In the genomic region with DNA sequence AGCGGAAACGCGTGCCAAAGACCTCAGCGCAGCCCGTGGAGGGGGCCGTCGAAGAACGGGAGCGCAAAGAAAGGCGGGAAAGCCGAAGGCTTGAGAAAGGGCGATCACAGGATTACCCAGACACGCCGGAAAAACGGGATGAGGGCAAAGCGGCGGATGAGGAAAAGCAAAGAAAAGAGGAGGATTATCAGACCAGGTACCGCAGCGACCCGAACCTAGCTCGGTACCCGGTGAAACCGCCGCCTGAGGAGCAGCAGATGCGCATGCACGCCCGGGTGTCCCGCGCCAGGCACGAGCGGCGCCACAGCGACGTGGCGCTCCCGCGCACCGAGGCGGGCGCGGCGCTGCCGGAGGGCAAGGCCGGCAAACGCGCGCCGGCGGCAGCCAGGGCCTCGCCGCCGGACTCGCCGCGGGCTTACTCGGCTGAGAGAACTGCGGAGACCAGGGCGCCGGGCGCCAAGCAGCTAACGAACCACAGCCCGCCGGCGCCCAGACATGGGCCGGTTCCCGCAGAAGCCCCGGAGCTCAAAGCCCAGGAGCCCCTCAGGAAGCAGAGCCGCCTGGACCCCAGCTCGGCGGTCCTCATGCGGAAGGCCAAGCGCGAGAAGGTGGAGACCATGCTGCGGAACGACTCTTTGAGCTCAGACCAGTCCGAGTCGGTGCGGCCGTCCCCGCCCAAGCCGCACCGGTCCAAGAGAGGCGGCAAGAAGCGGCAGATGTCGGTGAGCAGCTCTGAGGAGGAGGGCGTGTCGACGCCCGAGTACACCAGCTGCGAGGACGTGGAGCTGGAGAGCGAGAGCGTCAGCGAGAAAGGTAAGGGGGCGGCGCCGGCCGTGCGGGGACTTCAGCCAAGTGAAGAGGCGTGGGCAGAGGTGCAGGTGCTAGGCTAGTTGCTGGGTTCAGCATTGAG, we compare ENCODE assay signal across 8 cellular contexts.
DNase-seq lines count a peak whose midpoint lies in the region; ATAC-seq and TF ChIP-seq lines count a peak whose summit lies in the region.

No MANE protein-coding gene starts in this region.

- DNase-seq in activated CD4-positive, CD25-positive, alpha-beta regulatory T cell treated with anti-CD3 and anti-CD28 coated beads, Interleukin-2, amount 50 U/mL, for 72 hours: no peak
- DNase-seq in NCI-H2171 (lab: John Stamatoyannopoulos, UW) (peak; percentile 26), cerebellum (ENCODE audit: low spot score) (peak; percentile 55), lower leg skin (ENCODE audit: low spot score in 2 of 2) (no peak), tibial nerve (ENCODE audit: low spot score in 2 of 2) (no peak), superior temporal gyrus (ENCODE audit: extremely low spot score) (no peak)

- no peak overlapping the region for H3K27ac ChIP-seq in tibial nerve

- peaks cover 0 to 29% of the 10 kb centered on the region in 2 donors for H3K27me3 ChIP-seq in tibial nerve

- WGBS in lower leg skin, 2 donors: 5% methylated on average over 53 to 84 of the region's 100 CpGs
- 8 to 9% methylated on average over 49 to 63 of the region's 100 CpGs for WGBS in tibial nerve, 2 donors

- H3K4me3 ChIP-seq in lower leg skin (ENCODE audit: low read depth, poor library complexity, severe bottlenecking) (peak overlapping the region; percentile 15), tibial nerve (peak overlapping the region; percentile 20 to 48 (median 40))

- intact Hi-C loops in lower leg skin (cut with DNase I; ENCODE audit: low total_unique reads): no loop called here

- no peaks in the 10 kb centered on the region for H3K36me3 ChIP-seq in tibial nerve

- TF ChIP-seq CTCF in lower leg skin (IDR thresholded peaks at IDR 0.05) (no peak), tibial nerve (IDR thresholded peaks at IDR 0.05) (no peak)

- peaks cover 0 to 10% (median 2%) of the 10 kb centered on the region in 4 donors for H3K4me1 ChIP-seq in tibial nerve

- no peaks in the 10 kb centered on the region for H3K9me3 ChIP-seq in tibial nerve

- peak; percentile 21 to 24 for ATAC-seq in activated CD4-positive, CD25-positive, alpha-beta regulatory T cell treated with anti-CD3 and anti-CD28 coated beads, Interleukin-2, amount 50 U/mL, for 24 hours
- peak; percentile 79 for ATAC-seq in HG02571 (IDR thresholded peaks at IDR 0.05; ENCODE audit: unreplicated experiment)

- TF ChIP-seq EP300 in tibial nerve (IDR thresholded peaks at IDR 0.05): no peak

- no peak for TF ChIP-seq POLR2A in lower leg skin (IDR thresholded peaks at IDR 0.05)
- no peak for TF ChIP-seq POLR2A in tibial nerve (IDR thresholded peaks at IDR 0.05)

Comparison
In these comparisons a context has a peak if more than half of its experiments do, and no peak if none do; other contexts are left out.
1. DNase-seq: peak in NCI-H2171 (single experiment) and cerebellum (single experiment); none in activated CD4-positive, CD25-positive, alpha-beta regulatory T cell treated with anti-CD3 and anti-CD28 coated beads, Interleukin-2, amount 50 U/mL, for 72 hours (single experiment), lower leg skin (0 of 2), tibial nerve (0 of 2) and superior temporal gyrus (single experiment).